Comparison of ENCODE assay signal across 1 cellular context in the genomic region with DNA sequence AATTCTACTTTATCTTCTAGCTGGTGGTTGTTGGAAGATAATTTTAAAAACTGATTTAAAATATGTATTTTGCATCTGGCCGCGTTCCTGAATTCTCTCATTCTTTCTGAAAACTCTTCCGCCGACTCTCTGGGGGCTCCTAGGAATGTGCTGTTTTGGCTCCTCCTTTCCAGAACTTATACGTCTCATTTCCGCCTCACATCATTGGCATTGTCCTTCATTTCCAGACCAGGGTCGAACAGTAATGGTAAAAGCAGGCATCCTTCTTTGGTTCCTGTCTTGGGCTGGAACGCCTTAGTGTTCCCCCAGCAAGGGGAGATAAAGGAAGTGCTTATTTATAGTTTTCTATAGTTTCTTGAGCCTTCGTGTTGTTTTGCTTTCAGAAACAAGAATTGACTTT.
TF ChIP-seq lines count a peak whose summit lies in the region.

No MANE protein-coding gene starts in this region.

TF ChIP-seq in H1, 55 proteins besides CTCF, POLR2A, EP300 and RAD21:
- TF ChIP-seq BCL11A (IDR thresholded peaks at IDR 0.05; ENCODE audit: low read depth in 2 of 2, low read length in 2 of 2) (no peak), CTBP2 (IDR thresholded peaks at IDR 0.05; ENCODE audit: borderline replicate concordance, insufficient read depth, insufficient read length, low read length) (no peak), CHD1 (IDR thresholded peaks at IDR 0.05; ENCODE audit: low read depth, low read length) (no peak), NANOG (IDR thresholded peaks at IDR 0.05; ENCODE audit: insufficient read depth, low read depth, low read length, poor library complexity, severe bottlenecking) (no peak), MAFK (IDR thresholded peaks at IDR 0.05; ENCODE audit: low read depth, low read length) (no peak), TCF12 (IDR thresholded peaks at IDR 0.05; ENCODE audit: low read depth, low read length) (no peak), CREB1 (IDR thresholded peaks at IDR 0.05) (no peak), GTF2F1 (IDR thresholded peaks at IDR 0.05; ENCODE audit: borderline replicate concordance, low read depth, low read length) (no peak), MAX (IDR thresholded peaks at IDR 0.05) (no peak), PHF8 (conservative IDR thresholded peaks at IDR 0.05; ENCODE audit: low read depth, low read length) (no peak), CHD2 (IDR thresholded peaks at IDR 0.05; ENCODE audit: low read length) (no peak), POLR2AphosphoS5 (IDR thresholded peaks at IDR 0.05; ENCODE audit: low read depth, low read length) (no peak)
- TF ChIP-seq, protein P1, sequence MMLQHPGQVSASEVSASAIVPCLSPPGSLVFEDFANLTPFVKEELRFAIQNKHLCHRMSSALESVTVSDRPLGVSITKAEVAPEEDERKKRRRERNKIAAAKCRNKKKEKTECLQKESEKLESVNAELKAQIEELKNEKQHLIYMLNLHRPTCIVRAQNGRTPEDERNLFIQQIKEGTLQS (IDR thresholded peaks at IDR 0.05; ENCODE audit: insufficient read depth, low read depth, low read length), result no peak
